ENCODE assay signal across 8 cellular contexts in the genomic region with DNA sequence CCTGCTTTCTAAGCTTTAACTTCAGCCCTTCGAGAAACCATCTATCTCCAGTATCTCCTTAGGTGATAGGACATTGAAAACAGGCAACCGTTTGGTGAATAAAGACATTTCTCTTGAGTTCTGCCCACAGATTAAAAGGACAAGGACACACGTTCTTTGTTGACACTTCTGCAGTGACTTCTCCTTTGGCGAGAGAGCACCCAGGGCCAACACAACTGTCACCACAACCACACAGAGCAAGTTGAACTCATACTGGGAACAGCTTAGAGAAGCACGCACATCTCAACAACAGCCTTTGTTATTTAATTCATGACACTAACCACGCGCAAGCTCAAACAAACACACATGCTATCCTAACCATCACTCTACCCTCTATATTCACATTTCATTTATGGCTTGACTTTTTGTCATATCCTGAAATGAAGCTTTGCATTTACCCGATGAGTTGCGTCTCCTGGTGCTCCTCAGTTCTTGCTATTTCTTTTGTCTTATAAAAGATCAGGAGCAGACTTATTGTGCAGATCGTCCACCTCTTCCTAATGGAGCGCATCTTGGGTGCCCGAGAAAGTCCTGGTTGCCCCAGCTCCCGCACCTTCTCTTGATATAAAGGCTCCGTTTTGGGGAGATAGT. TPM values are rescaled to one million over a fixed set of nuclear protein-coding genes. Genes with fewer than 3 reads are reported as not detected.
A peak's percentile ranks its signal among the peaks of the same experiment; 100 is the strongest.
DNase-seq lines count a peak whose midpoint lies in the region; ATAC-seq and TF ChIP-seq lines count a peak whose summit lies in the region.

No MANE protein-coding gene starts in this region.

- peaks cover 43% of the 10 kb centered on the region for H3K4me1 Mint-ChIP-seq in stimulated activated naive CD8-positive, alpha-beta T cell treated with anti-CD3 and anti-CD28 coated beads, Interleukin-15, amount 100 ng/mL, for 72 hours

- H3K4me3 Mint-ChIP-seq in stimulated activated naive CD8-positive, alpha-beta T cell treated with anti-CD3 and anti-CD28 coated beads, Interleukin-15, amount 100 ng/mL, for 72 hours: peak overlapping the region; percentile 98 to 99

- no peaks in the 10 kb centered on the region for H3K9me3 ChIP-seq in mammary epithelial cell (replicated peaks; ENCODE audit: insufficient read depth, low read length)

- dilution Hi-C loops in mammary epithelial cell (cut with HindIII; ENCODE audit: low sequenced_read_pairs): no loop called here

- no peaks in the 10 kb centered on the region for H3K27me3 Mint-ChIP-seq in stimulated activated naive CD8-positive, alpha-beta T cell treated with anti-CD3 and anti-CD28 coated beads, Interleukin-15, amount 100 ng/mL, for 72 hours

- H3K36me3 ChIP-seq in mammary epithelial cell (ENCODE audit: insufficient read depth, low read length): no peaks in the 10 kb centered on the region

- WGBS in mammary epithelial cell (ENCODE audit: low coverage, missing lambda C conversion rate): 11% methylated on average over 13 of the region's 14 CpGs
- WGBS in lower leg skin, 2 donors: 1 to 2% methylated on average over 14 of the region's 14 CpGs

- no peaks in the 10 kb centered on the region for H3K9me3 Mint-ChIP-seq in stimulated activated naive CD8-positive, alpha-beta T cell treated with anti-CD3 and anti-CD28 coated beads, Interleukin-15, amount 100 ng/mL, for 72 hours

- TF ChIP-seq CTCF in HL-60 (IDR thresholded peaks at IDR 0.05; ENCODE audit: insufficient read depth, low read length) (no peak), mammary epithelial cell (conservative IDR thresholded peaks at IDR 0.05 in 1 of 2, IDR thresholded peaks at IDR 0.05 in 1 of 2; ENCODE audit: extremely low read depth in 1 of 2, insufficient read depth in 1 of 2, low read depth in 1 of 2, low read length in 2 of 2) (no peak), lower leg skin (IDR thresholded peaks at IDR 0.05) (no peak)

- intact Hi-C loops in mammary epithelial cell (cut with micrococcal nuclease): loop anchor here (5.0 kb wide), 1 partner anchor 280 kb away; no protein-coding TSS in a partner anchor
- intact Hi-C loops in lower leg skin (cut with DNase I; ENCODE audit: low total_unique reads): no loop called here

- CTCF ChIA-PET in mammary epithelial cell (lab: Charles Lee; ENCODE audit: low non-redundant PET): no interaction called here

- H2AFZ ChIP-seq in mammary epithelial cell (ENCODE audit: low read depth, low read length): peak overlapping the region; percentile 73

- H3K4me3 ChIP-seq in HL-60 (replicated peaks; ENCODE audit: insufficient read depth, low read length) (peak overlapping the region; percentile 78), mammary epithelial cell (replicated peaks in 1 of 3; ENCODE audit: insufficient read depth in 1 of 3, low read depth in 2 of 3, low read length in 3 of 3) (peak overlapping the region; percentile 20 to 45 (median 23)), lower leg skin (ENCODE audit: low read depth, poor library complexity, severe bottlenecking) (peak overlapping the region; percentile 36)

- H3K79me2 ChIP-seq in mammary epithelial cell (ENCODE audit: insufficient read depth, low read length): no peaks in the 10 kb centered on the region

- no peaks in the 10 kb centered on the region for H4K20me1 ChIP-seq in mammary epithelial cell (ENCODE audit: insufficient read depth, low read length)

- peak overlapping the region; percentile 91 for H3K27ac ChIP-seq in HL-60 (replicated peaks)
- no peak overlapping the region for H3K27ac ChIP-seq in mammary epithelial cell (ENCODE audit: insufficient read depth, low read depth, low read length)

- in situ Hi-C loops in mammary epithelial cell (cut with MboI; ENCODE audit: low sequenced_read_pairs in 2 of 2): no loop called here

- H3K9ac ChIP-seq in mammary epithelial cell (ENCODE audit: insufficient read depth, low read length): no peak overlapping the region

- H3K27ac Mint-ChIP-seq in stimulated activated naive CD8-positive, alpha-beta T cell treated with anti-CD3 and anti-CD28 coated beads, Interleukin-15, amount 100 ng/mL, for 72 hours: peak overlapping the region; percentile 98 to 99

- TF ChIP-seq POLR2A in lower leg skin (IDR thresholded peaks at IDR 0.05): no peak

- ATAC-seq in stimulated activated naive CD8-positive, alpha-beta T cell treated with anti-CD3 and anti-CD28 coated beads, Interleukin-15, amount 100 ng/mL, for 72 hours: peak; percentile 34
- ATAC-seq in HG03439 (IDR thresholded peaks at IDR 0.05; ENCODE audit: unreplicated experiment): no peak

- peak in 1 of 2 experiments; percentile 43 for DNase-seq in HL-60 (ENCODE audit: low read depth in 1 of 2, low spot score in 1 of 2)
- DNase-seq in SIG-M5 (lab: John Stamatoyannopoulos, UW): peak; percentile 9
- no peak for DNase-seq in mammary epithelial cell
- no peak for DNase-seq in lower leg skin (ENCODE audit: low spot score in 2 of 2)
- peak; percentile 54 to 63 for DNase-seq in stimulated activated naive CD8-positive, alpha-beta T cell treated with anti-CD3 and anti-CD28 coated beads, Interleukin-15, amount 100 ng/mL, for 72 hours
- no peak for DNase-seq in T-helper 9 cell
- DNase-seq in LoVo (ENCODE audit: low spot score): no peak

- no TSS peak for BruUV-seq in mammary epithelial cell (replicated peaks; lab: Mats Ljungman, UMichigan)

- H3K27me3 ChIP-seq in HL-60 (ENCODE audit: insufficient read depth, poor library complexity, severe bottlenecking) (no peaks in the 10 kb centered on the region), mammary epithelial cell (ENCODE audit: insufficient read depth, low read length) (peaks cover 25% of the 10 kb centered on the region)

- peaks cover 16% of the 10 kb centered on the region for H3K4me1 ChIP-seq in mammary epithelial cell (ENCODE audit: insufficient read depth, low read length)

- H3K4me2 ChIP-seq in mammary epithelial cell (ENCODE audit: insufficient read depth, low read depth, low read length): peak overlapping the region; percentile 91

RNA-seq across cellular contexts. Expression of a gene that starts 0.6 kb away (rescaled TPM):
- under 1 TPM in 1 of 2 donors, not detected in 1; under 0.01 TPM for total RNA-seq in mammary epithelial cell
- not detected for polyA plus RNA-seq in mammary epithelial cell
- not detected for polyA minus RNA-seq in mammary epithelial cell
- 1 to 10 TPM in 2 of 4 donors, under 1 TPM in 2; 0.68 to 1.3 (median 0.91) TPM for total RNA-seq in lower leg skin

Comparison
In these comparisons a context has a peak if more than half of its experiments do, and no peak if none do; other contexts are left out.
1. DNase-seq: peak in SIG-M5 (single experiment) and stimulated activated naive CD8-positive, alpha-beta T cell treated with anti-CD3 and anti-CD28 coated beads, Interleukin-15, amount 100 ng/mL, for 72 hours (2 of 2); none in mammary epithelial cell (single experiment), lower leg skin (0 of 2), T-helper 9 cell (single experiment) and LoVo (single experiment).
2. H3K4me3 ChIP-seq: peak in every context shown above with its lines; median percentile 78 in HL-60; 36 in lower leg skin; 23 in mammary epithelial cell.